33 cellular contexts compared by ENCODE assay signal in the genomic region with DNA sequence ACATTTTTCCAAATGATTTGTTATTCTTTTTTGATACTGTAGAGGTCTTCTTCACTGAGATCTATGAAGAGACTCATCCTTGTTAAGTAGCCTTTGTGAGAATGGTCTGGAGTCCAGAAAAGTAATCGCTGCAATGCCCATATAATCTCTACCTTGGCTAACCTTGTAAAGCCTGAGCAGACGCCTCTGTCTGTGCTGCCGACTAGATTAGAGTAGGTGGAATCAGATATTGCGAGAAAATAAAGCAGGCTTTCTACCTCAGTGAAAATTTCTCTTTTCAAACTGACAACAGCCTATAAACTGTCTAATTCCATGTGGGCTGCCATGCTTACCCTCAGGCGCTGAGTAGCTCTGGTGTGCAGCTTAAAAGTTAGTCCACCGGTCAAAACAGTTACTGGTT.
"Had no signal": no experiment of that assay in that cellular context is flagged by ENCODE, and none has a peak within 500 bp of the region (broad histone marks: within the 10 kb centered on the region; RNA-seq: fewer than 3 reads in every experiment).

No MANE protein-coding gene starts in this region.

- H3K4me1 ChIP-seq: adrenal gland, ascending aorta, body of pancreas, breast epithelium had no signal

- ATAC-seq: activated naive CD4-positive, alpha-beta T cell treated with anti-CD3 and anti-CD28 coated beads, Interleukin-2, amount 50 U/mL, for 72 hours; activated naive CD8-positive, alpha-beta T cell treated with anti-CD3 and anti-CD28 coated beads, Interleukin-2, amount 50 U/mL, for 24 hours; activated T-cell treated with anti-CD3 and anti-CD28 coated beads, Interleukin-2, amount 50 U/mL, for 4 hours; activated T-cell treated with anti-CD3 and anti-CD28 coated beads, Interleukin-2, amount 50 U/mL, for 72 hours; activated T-helper 17 cell treated with anti-CD3 and anti-CD28 coated beads, Interleukin-2, amount 50 U/mL, for 72 hours; body of pancreas had no signal

- FAIRE-seq: astrocyte, bronchial epithelial cell had no signal

- DNase-seq: activated effector memory CD4-positive, alpha-beta T cell treated with anti-CD3 and anti-CD28 coated beads, Interleukin-2, amount 50 U/mL, for 16 hours; activated effector memory CD4-positive, alpha-beta T cell treated with Interleukin-2 at 50 U/mL for 16 hours; activated gamma-delta T cell; activated gamma-delta T cell treated with Interleukin-2 at 50 U/mL for 16 hours; activated naive CD4-positive, alpha-beta T cell; activated naive CD4-positive, alpha-beta T cell treated with anti-CD3 and anti-CD28 coated beads for 36 hours; activated naive CD4-positive, alpha-beta T cell treated with anti-CD3 and anti-CD28 coated beads, Interleukin-2, amount 10 ng/mL, durations not matched to agents 7 days and 5 days; activated naive CD4-positive, alpha-beta T cell treated with anti-CD3 and anti-CD28 coated beads, Interleukin-2, amount 50 U/mL, for 16 hours; activated naive CD4-positive, alpha-beta T cell treated with Interleukin-2 at 50 U/mL for 16 hours; activated naive CD8-positive, alpha-beta T cell treated with anti-CD3 and anti-CD28 coated beads for 36 hours; activated naive CD8-positive, alpha-beta T cell treated with anti-CD3 and anti-CD28 coated beads, Interleukin-2, amount 10 ng/mL, durations not matched to agents 7 days and 5 days; activated naive CD8-positive, alpha-beta T cell treated with anti-CD3 and anti-CD28 coated beads, Interleukin-2, amount 50 U/mL, for 24 hours; activated T-cell treated with anti-CD3 and anti-CD28 coated beads, Interleukin-2, amount 50 U/mL, for 24 hours; activated T-cell treated with anti-CD3 and anti-CD28 coated beads, Interleukin-2, amount 50 U/mL, for 4 hours; activated T-cell treated with anti-CD3 and anti-CD28 coated beads, Interleukin-2, amount 50 U/mL, for 48 hours; activated T-cell treated with anti-CD3 and anti-CD28 coated beads, Interleukin-2, amount 50 U/mL, for 72 hours; adrenal gland; amniotic stem cell; amygdala; anterior cingulate cortex; aorta; body of pancreas; brain microvascular endothelial cell; caudate nucleus; central memory CD4-positive, alpha-beta T cell; cerebellar nuclear complex had no signal

- H3K36me3 ChIP-seq: adrenal gland, ascending aorta, brain microvascular endothelial cell, breast epithelium, cardiac muscle cell had no signal

- H3K27ac ChIP-seq: adrenal gland, ascending aorta, body of pancreas, brain microvascular endothelial cell, breast epithelium, cardiac muscle cell had no signal

- H3K27me3 ChIP-seq: adrenal gland, ascending aorta, body of pancreas, brain microvascular endothelial cell, breast epithelium, cardiac muscle cell had no signal

- H3K4me3 ChIP-seq: adrenal gland, ascending aorta, body of pancreas, breast epithelium, cardiac muscle cell had no signal

- H3K9me3 ChIP-seq: adrenal gland, ascending aorta, body of pancreas, breast epithelium had no signal
